Comparison of ENCODE assay signal across 9 cellular contexts in the genomic region with DNA sequence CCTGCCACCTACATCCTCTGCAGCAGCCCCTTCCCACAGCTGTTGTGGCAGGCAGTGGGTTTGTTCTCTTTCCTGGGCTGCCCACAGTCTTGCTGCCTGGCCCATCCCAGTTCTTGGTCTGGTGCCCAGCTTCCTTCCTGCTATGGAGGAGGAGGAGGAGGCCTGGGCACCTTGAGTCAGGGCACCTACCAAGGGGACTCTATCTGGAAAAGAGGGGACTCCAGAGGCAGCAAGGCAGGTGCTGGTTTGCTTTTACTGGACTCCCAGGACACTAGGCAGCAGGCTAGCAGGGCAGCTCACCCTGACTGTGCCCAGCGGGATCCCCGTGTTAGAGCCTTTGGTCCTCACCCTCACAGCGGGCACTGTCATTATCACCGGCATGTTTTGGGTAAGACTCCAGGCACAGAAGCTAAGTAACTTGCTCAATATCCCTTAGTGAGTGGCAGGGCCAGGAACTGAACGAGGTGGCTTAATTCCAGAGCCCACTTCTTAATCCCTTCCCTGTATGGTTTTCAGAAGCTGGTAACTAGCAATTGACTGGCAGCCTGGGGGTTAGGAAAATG.
DNase-seq lines count a peak whose midpoint lies in the region; ATAC-seq and TF ChIP-seq lines count a peak whose summit lies in the region.
"Had no signal": no experiment of that assay in that cellular context is flagged by ENCODE, and none has a peak within 500 bp of the region (broad histone marks: within the 10 kb centered on the region; RNA-seq: fewer than 3 reads in every experiment).

No MANE protein-coding gene starts in this region.

- TF ChIP-seq CTCF in WTC11 (IDR thresholded peaks at IDR 0.05): no peak
- TF ChIP-seq CTCF in spleen (IDR thresholded peaks at IDR 0.05 in 8 of 11, conservative IDR thresholded peaks at IDR 0.05 in 3 of 11): no peak
- TF ChIP-seq CTCF in BE2C (IDR thresholded peaks at IDR 0.05; ENCODE audit: low read depth, low read length): no peak

- peaks cover 41 to 82% (median 67%) of the 10 kb centered on the region in 6 donors for H3K4me1 ChIP-seq in spleen
- H3K4me1 ChIP-seq in BE2C: peaks cover 7% of the 10 kb centered on the region

- CTCF ChIA-PET in WTC11 (lab: Charles Lee): interaction anchor here (0.7 to 2.9 kb wide), 7 partner anchors 13 to 177 kb away, joined by 3 to 24 read pairs (median 6); no protein-coding TSS in a partner anchor

- H3K4me1 Mint-ChIP-seq in WTC11: peaks cover 35% of the 10 kb centered on the region

- H3K4me3 Mint-ChIP-seq in WTC11: peak overlapping the region; percentile 80; the same call in 1 of the 2 replicates

- peaks cover 14% of the 10 kb centered on the region for H3K9me3 Mint-ChIP-seq in WTC11

- POLR2A ChIA-PET in WTC11 (lab: Charles Lee): no interaction called here

- ATAC-seq in WTC11 (no peak), left cardiac atrium (no peak), GM18867 (IDR thresholded peaks at IDR 0.05; ENCODE audit: unreplicated experiment) (no peak)

- 34 to 54% (median 47%) methylated on average over 3 to 5 of the region's 5 CpGs for WGBS in spleen, 5 donors

- H3K4me3 ChIP-seq in spleen (peak overlapping the region in 1 of 8 donors; percentile 95), BE2C (ENCODE audit: low read depth, low read length) (no peak overlapping the region)

- intact Hi-C loops in left cardiac atrium (cut with DNase I): loop anchor here (2.0 to 5.0 kb wide), 2 partner anchors 13 to 43 kb away; no protein-coding TSS in a partner anchor
- intact Hi-C loops in spleen (cut with DNase I; ENCODE audit: low total_unique reads): no loop called here

- peak overlapping the region; percentile 21 to 100 (median 96) for H3K27ac ChIP-seq in spleen

- TF ChIP-seq POLR2A in spleen (IDR thresholded peaks at IDR 0.05): no peak

- H3K9me3 ChIP-seq in spleen (no peaks in the 10 kb centered on the region), BE2C (no peaks in the 10 kb centered on the region)

- H3K27me3 ChIP-seq in spleen (replicated peaks in 1 of 7): no peaks in the 10 kb centered on the region
- no peaks in the 10 kb centered on the region for H3K27me3 ChIP-seq in BE2C

- no peak overlapping the region for H3K27ac Mint-ChIP-seq in WTC11

- peaks cover 20% of the 10 kb centered on the region for H3K36me3 Mint-ChIP-seq in WTC11

- H3K36me3 ChIP-seq in spleen (no peaks in the 10 kb centered on the region), BE2C (no peaks in the 10 kb centered on the region)

- H3K27me3 Mint-ChIP-seq in WTC11 (ENCODE audit: low read depth): no peaks in the 10 kb centered on the region

- DNase-seq in NCI-H2029 treated with DMSO at 0.1 percent for 48 hours (lab: John Stamatoyannopoulos, UW): peak; percentile 4
- DNase-seq in NCI-H2029 (lab: John Stamatoyannopoulos, UW): no peak
- no peak for DNase-seq in WTC11 (ENCODE audit: low spot score)
- peak; percentile 61 for DNase-seq in left cardiac atrium
- peak; percentile 83 for DNase-seq in spleen
- no peak for DNase-seq in BE2C
- DNase-seq in T1000 (lab: John Stamatoyannopoulos, UW): no peak
- DNase-seq: ACHN had no signal

TF ChIP-seq in WTC11, 78 proteins besides CTCF, POLR2A, EP300 and RAD21:
- TF ChIP-seq JUN (CRISPR knock-in tag; IDR thresholded peaks at IDR 0.05) (no peak), MYBL2 (CRISPR knock-in tag; IDR thresholded peaks at IDR 0.05) (no peak), AFF4 (CRISPR knock-in tag; IDR thresholded peaks at IDR 0.05; ENCODE audit: borderline replicate concordance) (no peak), SMAD4 (CRISPR knock-in tag; IDR thresholded peaks at IDR 0.05) (no peak), ATF3 (CRISPR knock-in tag; conservative IDR thresholded peaks at IDR 0.05) (no peak), PREB (CRISPR knock-in tag; IDR thresholded peaks at IDR 0.05; ENCODE audit: borderline replicate concordance) (no peak), ZNF671 (CRISPR knock-in tag; IDR thresholded peaks at IDR 0.05) (no peak), ZBTB43 (CRISPR knock-in tag; IDR thresholded peaks at IDR 0.05) (no peak), NFATC4 (CRISPR knock-in tag; IDR thresholded peaks at IDR 0.05) (no peak), ZNF263 (CRISPR knock-in tag; IDR thresholded peaks at IDR 0.05; ENCODE audit: low read depth) (no peak), CDX4 (CRISPR knock-in tag; IDR thresholded peaks at IDR 0.05; ENCODE audit: borderline replicate concordance) (no peak)
- TF ChIP-seq, protein P1, sequence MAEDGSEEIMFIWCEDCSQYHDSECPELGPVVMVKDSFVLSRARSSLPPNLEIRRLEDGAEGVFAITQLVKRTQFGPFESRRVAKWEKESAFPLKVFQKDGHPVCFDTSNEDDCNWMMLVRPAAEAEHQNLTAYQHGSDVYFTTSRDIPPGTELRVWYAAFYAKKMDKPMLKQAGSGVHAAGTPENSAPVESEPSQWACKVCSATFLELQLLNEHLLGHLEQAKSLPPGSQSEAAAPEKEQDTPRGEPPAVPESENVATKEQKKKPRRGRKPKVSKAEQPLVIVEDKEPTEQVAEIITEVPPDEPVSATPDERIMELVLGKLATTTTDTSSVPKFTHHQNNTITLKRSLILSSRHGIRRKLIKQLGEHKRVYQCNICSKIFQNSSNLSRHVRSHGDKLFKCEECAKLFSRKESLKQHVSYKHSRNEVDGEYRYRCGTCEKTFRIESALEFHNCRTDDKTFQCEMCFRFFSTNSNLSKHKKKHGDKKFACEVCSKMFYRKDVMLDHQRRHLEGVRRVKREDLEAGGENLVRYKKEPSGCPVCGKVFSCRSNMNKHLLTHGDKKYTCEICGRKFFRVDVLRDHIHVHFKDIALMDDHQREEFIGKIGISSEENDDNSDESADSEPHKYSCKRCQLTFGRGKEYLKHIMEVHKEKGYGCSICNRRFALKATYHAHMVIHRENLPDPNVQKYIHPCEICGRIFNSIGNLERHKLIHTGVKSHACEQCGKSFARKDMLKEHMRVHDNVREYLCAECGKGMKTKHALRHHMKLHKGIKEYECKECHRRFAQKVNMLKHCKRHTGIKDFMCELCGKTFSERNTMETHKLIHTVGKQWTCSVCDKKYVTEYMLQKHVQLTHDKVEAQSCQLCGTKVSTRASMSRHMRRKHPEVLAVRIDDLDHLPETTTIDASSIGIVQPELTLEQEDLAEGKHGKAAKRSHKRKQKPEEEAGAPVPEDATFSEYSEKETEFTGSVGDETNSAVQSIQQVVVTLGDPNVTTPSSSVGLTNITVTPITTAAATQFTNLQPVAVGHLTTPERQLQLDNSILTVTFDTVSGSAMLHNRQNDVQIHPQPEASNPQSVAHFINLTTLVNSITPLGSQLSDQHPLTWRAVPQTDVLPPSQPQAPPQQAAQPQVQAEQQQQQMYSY (CRISPR knock-in tag; IDR thresholded peaks at IDR 0.05): no peak

Comparison
In these comparisons a context has a peak if more than half of its experiments do, and no peak if none do; other contexts are left out.
1. DNase-seq: peak in NCI-H2029 treated with DMSO at 0.1 percent for 48 hours (single experiment), left cardiac atrium (single experiment) and spleen (single experiment); none in NCI-H2029 (single experiment), WTC11 (single experiment), BE2C (single experiment) and T1000 (single experiment).